ENCODE assay signal across 8 cellular contexts in genomic region chr18:46098616-46098933, GRCh38. TPM values are rescaled to one million over a fixed set of nuclear protein-coding genes. Genes with fewer than 3 reads are reported as not detected.
DNase-seq lines count a peak whose midpoint lies in the region; ATAC-seq and TF ChIP-seq lines count a peak whose summit lies in the region.

No MANE protein-coding gene starts in this region.

- no peaks in the 10 kb centered on the region for H3K9me3 ChIP-seq in CD4-positive, CD25-positive, alpha-beta regulatory T cell (ENCODE audit: control insufficient read depth in 2 of 2, low read length in 2 of 2)
- H3K9me3 ChIP-seq in MM.1S (replicated peaks; ENCODE audit: insufficient read depth, low read length): no peaks in the 10 kb centered on the region
- H3K9me3 ChIP-seq in colonic mucosa: no peaks in the 10 kb centered on the region
- no peaks in the 10 kb centered on the region for H3K9me3 ChIP-seq in neural cell (ENCODE audit: low read length)

- H3K9me2 ChIP-seq in MM.1S (replicated peaks; ENCODE audit: insufficient read depth, low read length) (no peaks in the 10 kb centered on the region), neural cell (ENCODE audit: insufficient read depth, low read length) (no peaks in the 10 kb centered on the region)

- H3K4me1 Mint-ChIP-seq in CD4-positive, CD25-positive, alpha-beta regulatory T cell: peaks cover 12 to 50% (median 24%) of the 10 kb centered on the region in 4 donors

- peaks cover 14% of the 10 kb centered on the region for H3F3A ChIP-seq in MM.1S (ENCODE audit: insufficient read depth, low read length)
- no peaks in the 10 kb centered on the region for H3F3A ChIP-seq in neural cell (ENCODE audit: insufficient read depth, low read length, poor library complexity, severe bottlenecking)

- no peak for TF ChIP-seq RAD21 in neural cell (conservative IDR thresholded peaks at IDR 0.05)

- H3K27ac Mint-ChIP-seq in CD4-positive, CD25-positive, alpha-beta regulatory T cell: peak overlapping the region; percentile 96 to 98 (median 98)

- no peak for TF ChIP-seq EP300 in neural cell (conservative IDR thresholded peaks at IDR 0.05; ENCODE audit: poor library complexity, severe bottlenecking)

- intact Hi-C loops in colonic mucosa (cut with DNase I): no loop called here

- H3K9ac ChIP-seq in MM.1S (ENCODE audit: low read length) (peak overlapping the region; percentile 100), colonic mucosa (ENCODE audit: low read depth in 2 of 2, low read length in 2 of 2) (peak overlapping the region in 1 of 2 donors; percentile 73), neural cell (ENCODE audit: low read length) (peak overlapping the region; percentile 88)

- peak overlapping the region; percentile 95 for H3K4me3 ChIP-seq in CD4-positive, CD25-positive, alpha-beta regulatory T cell (ENCODE audit: low read depth, low read length)
- H3K4me3 ChIP-seq in MM.1S (ENCODE audit: low read length): peak overlapping the region; percentile 97
- H3K4me3 ChIP-seq in colonic mucosa: peak overlapping the region; percentile 97
- peak overlapping the region; percentile 72 for H3K4me3 ChIP-seq in neural cell (ENCODE audit: low read length)

- peaks cover 7% of the 10 kb centered on the region for H3K36me3 ChIP-seq in CD4-positive, CD25-positive, alpha-beta regulatory T cell (ENCODE audit: control insufficient read depth, insufficient read depth, low read length)
- H3K36me3 ChIP-seq in MM.1S (replicated peaks; ENCODE audit: insufficient read depth, low read length) (peaks cover 8% of the 10 kb centered on the region), colonic mucosa (no peaks in the 10 kb centered on the region), neural cell (ENCODE audit: insufficient read depth, low read length) (no peaks in the 10 kb centered on the region)

- H3K79me2 ChIP-seq in MM.1S (ENCODE audit: low read length) (peaks cover 45% of the 10 kb centered on the region), neural cell (replicated peaks; ENCODE audit: insufficient read depth, low read length) (peaks cover 42% of the 10 kb centered on the region)

- H3K4me2 ChIP-seq in MM.1S (ENCODE audit: low read depth, low read length): peak overlapping the region; percentile 83
- peak overlapping the region; percentile 81 for H3K4me2 ChIP-seq in neural cell (ENCODE audit: low read length)

- H3K9me3 Mint-ChIP-seq in CD4-positive, CD25-positive, alpha-beta regulatory T cell: peaks cover 0 to 2% (median 0%) of the 10 kb centered on the region in 7 donors

- no peak for DNase-seq in CD4-positive, CD25-positive, alpha-beta regulatory T cell
- no peak for DNase-seq in MM.1S
- no peak for DNase-seq in colonic mucosa
- no peak for DNase-seq in NCI-H1436 treated with DMSO at 0.1 percent for 48 hours (lab: John Stamatoyannopoulos, UW)
- DNase-seq in stimulated activated CD4-positive, alpha-beta T cell treated with anti-CD3 and anti-CD28 coated beads, Interleukin-1b, Interleukin-23, amount 100 ng/mL, for 48 hours: no peak
- DNase-seq in NCI-H510A treated with DMSO at 0.1 percent for 48 hours (lab: John Stamatoyannopoulos, UW): no peak

- no peak for ATAC-seq in CD4-positive, CD25-positive, alpha-beta regulatory T cell (ENCODE audit: low read depth in 2 of 2)
- ATAC-seq in HG02798 (IDR thresholded peaks at IDR 0.05; ENCODE audit: poor library complexity, unreplicated experiment): no peak

- no peaks in the 10 kb centered on the region for H3K27me3 Mint-ChIP-seq in CD4-positive, CD25-positive, alpha-beta regulatory T cell

- peaks cover 42% of the 10 kb centered on the region for H3K4me1 ChIP-seq in CD4-positive, CD25-positive, alpha-beta regulatory T cell (ENCODE audit: control insufficient read depth, insufficient read depth, low read length, poor library complexity, severe bottlenecking)
- H3K4me1 ChIP-seq in MM.1S (ENCODE audit: low read length) (peaks cover 12% of the 10 kb centered on the region), colonic mucosa (no peaks in the 10 kb centered on the region)

- no peaks in the 10 kb centered on the region for H3K27me3 ChIP-seq in CD4-positive, CD25-positive, alpha-beta regulatory T cell (ENCODE audit: control insufficient read depth, insufficient read depth, low read length)
- H3K27me3 ChIP-seq in MM.1S (replicated peaks; ENCODE audit: insufficient read depth, low read length) (no peaks in the 10 kb centered on the region), colonic mucosa (no peaks in the 10 kb centered on the region), neural cell (ENCODE audit: insufficient read depth, low read depth, low read length) (no peaks in the 10 kb centered on the region)

- H3K4me3 Mint-ChIP-seq in CD4-positive, CD25-positive, alpha-beta regulatory T cell: peak overlapping the region; percentile 95 to 99 (median 98)

- peak overlapping the region; percentile 89 for H3K27ac ChIP-seq in CD4-positive, CD25-positive, alpha-beta regulatory T cell (ENCODE audit: insufficient read depth, low read length, poor library complexity, severe bottlenecking)
- H3K27ac ChIP-seq in MM.1S (ENCODE audit: low read length) (peak overlapping the region; percentile 99), colonic mucosa (peak overlapping the region; percentile 98), neural cell (ENCODE audit: low read length) (peak overlapping the region; percentile 92)

- TF ChIP-seq CTCF in MM.1S (IDR thresholded peaks at IDR 0.05; ENCODE audit: low read length): no peak
- no peak for TF ChIP-seq CTCF in colonic mucosa (IDR thresholded peaks at IDR 0.05)
- TF ChIP-seq CTCF in neural cell (IDR thresholded peaks at IDR 0.05; ENCODE audit: poor library complexity, severe bottlenecking): no peak

- H2AFZ ChIP-seq in MM.1S (ENCODE audit: low read length) (peak overlapping the region; percentile 90), neural cell (ENCODE audit: low read depth, low read length) (peak overlapping the region; percentile 95)

- peaks cover 16% of the 10 kb centered on the region for H3K36me3 Mint-ChIP-seq in CD4-positive, CD25-positive, alpha-beta regulatory T cell

- peaks cover 15% of the 10 kb centered on the region for H4K20me1 ChIP-seq in MM.1S (ENCODE audit: insufficient read depth, low read length)
- no peaks in the 10 kb centered on the region for H4K20me1 ChIP-seq in neural cell (ENCODE audit: insufficient read depth)

TF ChIP-seq in neural cell, 6 proteins besides CTCF, POLR2A, EP300 and RAD21:
- no peak for TF ChIP-seq POLR2AphosphoS5 (IDR thresholded peaks at IDR 0.05)
- no peak for TF ChIP-seq TAF1 (IDR thresholded peaks at IDR 0.05; ENCODE audit: low read depth)
- TF ChIP-seq REST (IDR thresholded peaks at IDR 0.05; ENCODE audit: borderline replicate concordance): no peak
- no peak for TF ChIP-seq EZH2 (IDR thresholded peaks at IDR 0.05; ENCODE audit: borderline replicate concordance, insufficient read depth, low read length, poor library complexity, severe bottlenecking)
- TF ChIP-seq SMC3 (conservative IDR thresholded peaks at IDR 0.05; ENCODE audit: poor library complexity): no peak
- TF ChIP-seq MXI1 (conservative IDR thresholded peaks at IDR 0.05; ENCODE audit: poor library complexity, severe bottlenecking): no peak
TF ChIP-seq in neural cell: peak in this region for 0.

RNA-seq across cellular contexts. Expression of gene ATP5F1A, which starts 0.5 kb away (rescaled TPM):
- 171 TPM for total RNA-seq in CD4-positive, CD25-positive, alpha-beta regulatory T cell
- polyA plus RNA-seq in CD4-positive, CD25-positive, alpha-beta regulatory T cell: 100 to 1,000 TPM; 553 to 620 (median 576) TPM
- total RNA-seq in colonic mucosa: 100 to 1,000 TPM; 792 to 799 TPM
- polyA plus RNA-seq in neural cell: 1,932 and 1,949 TPM in 2 replicates
- 966 and 1,049 TPM in 2 replicates for polyA minus RNA-seq in neural cell

RNA-seq across cellular contexts. Expression of gene HAUS1, which starts 5.6 kb away (rescaled TPM):
- 21.3 TPM for total RNA-seq in CD4-positive, CD25-positive, alpha-beta regulatory T cell
- polyA plus RNA-seq in CD4-positive, CD25-positive, alpha-beta regulatory T cell: 10 to 100 TPM; 51.2 to 72.1 (median 58.7) TPM
- 10 to 100 TPM; 17.1 to 24.6 TPM for total RNA-seq in colonic mucosa
- polyA plus RNA-seq in neural cell: 109 and 118 TPM in 2 replicates
- polyA minus RNA-seq in neural cell: 76.8 and 112 TPM in 2 replicates

RNA-seq across cellular contexts. Expression of gene PSTPIP2, which starts 26.5 kb away (rescaled TPM):
- total RNA-seq in CD4-positive, CD25-positive, alpha-beta regulatory T cell: 14.3 TPM
- polyA plus RNA-seq in CD4-positive, CD25-positive, alpha-beta regulatory T cell: 10 to 100 TPM; 10.3 to 16.1 (median 11.9) TPM
- 1 to 10 TPM; 3.0 to 3.8 TPM for total RNA-seq in colonic mucosa
- 0.48 and 0.98 TPM in 2 replicates for polyA plus RNA-seq in neural cell
- 0.81 and 1.5 TPM in 2 replicates for polyA minus RNA-seq in neural cell
